ENCODE assay signal across 9 cellular contexts in genomic region chr17:29619251-29619650, GRCh38. TPM values are rescaled to one million over a fixed set of nuclear protein-coding genes. Genes with fewer than 3 reads are reported as not detected.
DNase-seq lines count a peak whose midpoint lies in the region; ATAC-seq and TF ChIP-seq lines count a peak whose summit lies in the region.
"Had no signal": no experiment of that assay in that cellular context is flagged by ENCODE, and none has a peak within 500 bp of the region (broad histone marks: within the 10 kb centered on the region; RNA-seq: fewer than 3 reads in every experiment).

No MANE protein-coding gene starts in this region.

- intact Hi-C loops in Right ventricle myocardium superior (cut with DNase I): no loop called here
- intact Hi-C loops in colonic mucosa (cut with DNase I): loop anchor here (5.0 kb wide), 1 partner anchor 37 kb away; no protein-coding TSS in a partner anchor
- intact Hi-C loops in esophagus squamous epithelium (cut with DNase I): loop anchor here (10.0 kb wide), 1 partner anchor 156 kb away; no protein-coding TSS in a partner anchor

- TF ChIP-seq CTCF in GM12864 (IDR thresholded peaks at IDR 0.05; ENCODE audit: low read depth, low read length, missing control alignments) (peak; percentile 30), colonic mucosa (IDR thresholded peaks at IDR 0.05) (no peak), esophagus squamous epithelium (IDR thresholded peaks at IDR 0.05) (peak in 1 of 6 experiments; percentile 7)

- ATAC-seq in Right ventricle myocardium superior (ENCODE audit: poor library complexity): peak; percentile 43
- ATAC-seq: gastroesophageal sphincter had no signal

- peak; percentile 35 for DNase-seq in AG08395 (ENCODE audit: low spot score)
- no peak for DNase-seq in GM12864 (ENCODE audit: low read depth)
- DNase-seq in RKO (ENCODE audit: low spot score): peak; percentile 11
- peak; percentile 67 for DNase-seq in Right ventricle myocardium superior
- no peak for DNase-seq in NCI-H2196 treated with DMSO at 0.1 percent for 48 hours (lab: John Stamatoyannopoulos, UW; ENCODE audit: unreplicated experiment)
- no peak for DNase-seq in colonic mucosa
- DNase-seq in stimulated activated CD4-positive, alpha-beta T cell treated with anti-CD3 and anti-CD28 coated beads, Interleukin-12 subunit alpha, Interleukin-12 subunit beta, amount 100 ng/mL, for 4 hours: no peak
- no peak for DNase-seq in esophagus squamous epithelium (lab: John Stamatoyannopoulos, UW)

- H3K36me3 ChIP-seq in colonic mucosa (no peaks in the 10 kb centered on the region), esophagus squamous epithelium (no peaks in the 10 kb centered on the region)
- H3K36me3 ChIP-seq: gastroesophageal sphincter had no signal

- H3K9me3 ChIP-seq in colonic mucosa (no peaks in the 10 kb centered on the region), esophagus squamous epithelium (no peaks in the 10 kb centered on the region)
- H3K9me3 ChIP-seq: gastroesophageal sphincter had no signal

- H3K27me3 ChIP-seq in colonic mucosa: peaks cover 4% of the 10 kb centered on the region
- H3K27me3 ChIP-seq in esophagus squamous epithelium: peaks cover 0 to 43% (median 0%) of the 10 kb centered on the region in 4 donors
- H3K27me3 ChIP-seq: gastroesophageal sphincter had no signal

- no peak overlapping the region for H3K4me3 ChIP-seq in GM12864 (ENCODE audit: low read depth, low read length)
- H3K4me3 ChIP-seq in colonic mucosa: no peak overlapping the region
- H3K4me3 ChIP-seq in esophagus squamous epithelium: no peak overlapping the region
- H3K4me3 ChIP-seq: gastroesophageal sphincter had no signal

- H3K27ac ChIP-seq in colonic mucosa (no peak overlapping the region), esophagus squamous epithelium (no peak overlapping the region)

- H3K4me1 ChIP-seq in colonic mucosa (peaks cover 19% of the 10 kb centered on the region), esophagus squamous epithelium (peaks cover 49 to 97% (median 49%) of the 10 kb centered on the region in 3 donors)

- no peak for TF ChIP-seq POLR2A in esophagus squamous epithelium (IDR thresholded peaks at IDR 0.05)

- H3K9ac ChIP-seq in colonic mucosa (ENCODE audit: low read depth in 2 of 2, low read length in 2 of 2): no peak overlapping the region

RNA-seq across cellular contexts. Expression of gene CORO6, which starts 3.5 kb away (rescaled TPM):
- 83.6 TPM for total RNA-seq in Right ventricle myocardium superior
- 1 to 10 TPM in 1 of 2 donors, under 1 TPM in 1; 0.62 to 2.5 TPM for total RNA-seq in colonic mucosa
- total RNA-seq in esophagus squamous epithelium: 10 to 100 TPM in 1 of 4 donors, 1 to 10 TPM in 3; 2.0 to 39.9 (median 6.5) TPM

RNA-seq across cellular contexts. Expression of gene ANKRD13B, which starts 26.3 kb away (rescaled TPM):
- total RNA-seq in Right ventricle myocardium superior (9.3 TPM), colonic mucosa (10 to 100 TPM in 1 of 2 donors, 1 to 10 TPM in 1; 3.1 to 10.2 TPM), esophagus squamous epithelium (10 to 100 TPM in 2 of 4 donors, 1 to 10 TPM in 2; 3.3 to 18.7 (median 10.2) TPM)

RNA-seq across cellular contexts. Expression of gene GIT1, which starts 29.8 kb away (rescaled TPM):
- total RNA-seq in Right ventricle myocardium superior (28.5 TPM), colonic mucosa (10 to 100 TPM; 32.8 to 54.9 TPM), esophagus squamous epithelium (10 to 100 TPM; 24.0 to 45.4 (median 29.6) TPM)

RNA-seq across cellular contexts. Expression of gene TP53I13, which starts 50.8 kb away (rescaled TPM):
- total RNA-seq in Right ventricle myocardium superior (39.2 TPM), colonic mucosa (10 to 100 TPM; 41.2 to 91.2 TPM), esophagus squamous epithelium (10 to 100 TPM; 11.8 to 34.9 (median 21.8) TPM)

RNA-seq across cellular contexts. Expression of gene ABHD15, which starts 52.4 kb away (rescaled TPM):
- 7.0 TPM for total RNA-seq in Right ventricle myocardium superior
- total RNA-seq in colonic mucosa: 10 to 100 TPM; 17.2 to 20.7 TPM
- total RNA-seq in esophagus squamous epithelium: 1 to 10 TPM; 4.3 to 7.2 (median 5.4) TPM

Comparison
In these comparisons a context has a peak if more than half of its experiments do, and no peak if none do; other contexts are left out.
1. DNase-seq: peak in AG08395 (single experiment), RKO (single experiment) and Right ventricle myocardium superior (single experiment); none in GM12864 (single experiment), NCI-H2196 treated with DMSO at 0.1 percent for 48 hours (single experiment), colonic mucosa (single experiment), stimulated activated CD4-positive, alpha-beta T cell treated with anti-CD3 and anti-CD28 coated beads, Interleukin-12 subunit alpha, Interleukin-12 subunit beta, amount 100 ng/mL, for 4 hours (single experiment) and esophagus squamous epithelium (single experiment).